ENCODE assay signal across 2 cellular contexts in genomic region chr1:245986404-245987221, GRCh38.
A peak's percentile ranks its signal among the peaks of the same experiment; 100 is the strongest.
TF ChIP-seq lines count a peak whose summit lies in the region.

No MANE protein-coding gene starts in this region.

TF ChIP-seq in A549, 52 proteins besides CTCF, POLR2A, EP300 and RAD21:
- TF ChIP-seq MYC (IDR thresholded peaks at IDR 0.05; ENCODE audit: borderline replicate concordance, low read length) (no peak), NPAS2 (CRISPR knock-in tag; IDR thresholded peaks at IDR 0.05; ENCODE audit: borderline replicate concordance) (no peak), GATA3 (IDR thresholded peaks at IDR 0.05; ENCODE audit: borderline replicate concordance) (peak; percentile 28; the same call in 1 of the 2 replicates)

TF ChIP-seq in IMR-90, 13 proteins besides CTCF, POLR2A, EP300 and RAD21:
- TF ChIP-seq BHLHE40 (IDR thresholded peaks at IDR 0.05; ENCODE audit: low read depth, low read length) (0 out of 2 replicates have a peak, but pooled peaks have one; percentile 4), SMC3 (IDR thresholded peaks at IDR 0.05; ENCODE audit: low read depth, low read length) (no peak), RCOR1 (IDR thresholded peaks at IDR 0.05; ENCODE audit: insufficient replicate concordance, low read length) (no peak), MAZ (IDR thresholded peaks at IDR 0.05; ENCODE audit: borderline replicate concordance, low read depth, low read length) (no peak), MXI1 (IDR thresholded peaks at IDR 0.05; ENCODE audit: borderline replicate concordance, low read depth, low read length) (0 out of 2 replicates have a peak, but pooled peaks have one; percentile 18), FOS (IDR thresholded peaks at IDR 0.05; ENCODE audit: low read depth, low read length) (peak; percentile 72), CEBPB (IDR thresholded peaks at IDR 0.05; ENCODE audit: low read depth, low read length) (peak; percentile 42; the same call in 1 of the 2 replicates), CHD1 (IDR thresholded peaks at IDR 0.05; ENCODE audit: low read depth, low read length) (no peak), RFX5 (IDR thresholded peaks at IDR 0.05; ENCODE audit: low read depth, low read length) (no peak), MAFK (IDR thresholded peaks at IDR 0.05; ENCODE audit: low read depth, low read length) (peak; percentile 62)
